8 cellular contexts compared by ENCODE assay signal in the genomic region with DNA sequence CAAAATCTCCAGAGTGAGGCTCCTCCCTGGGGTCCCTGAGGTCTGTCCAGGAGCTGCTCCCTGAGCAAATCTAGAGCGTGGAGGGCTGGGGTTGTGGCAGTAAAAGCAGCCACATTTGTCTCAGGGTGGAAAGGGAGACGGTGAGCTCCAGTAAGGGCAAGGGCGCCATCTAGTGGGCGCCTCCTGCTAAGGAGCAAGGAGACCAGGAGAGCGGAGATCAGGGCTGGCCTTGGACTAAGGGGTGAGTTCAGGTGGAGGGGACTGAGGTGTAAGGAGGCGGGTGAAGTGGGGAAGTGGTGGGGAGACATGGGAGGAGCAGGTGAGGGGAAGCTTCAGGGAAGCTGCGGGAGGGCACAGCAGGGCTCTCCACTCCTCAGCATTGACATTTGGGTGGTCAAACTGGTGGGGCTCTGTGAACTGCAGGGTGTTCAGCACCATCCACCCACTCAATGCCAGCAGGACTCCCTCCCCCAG. TPM values are rescaled to one million over a fixed set of nuclear protein-coding genes. Genes with fewer than 3 reads are reported as not detected.
DNase-seq lines count a peak whose midpoint lies in the region; ATAC-seq and TF ChIP-seq lines count a peak whose summit lies in the region.

No MANE protein-coding gene starts in this region.

- no peaks in the 10 kb centered on the region for H3K27me3 ChIP-seq in upper lobe of left lung

- WGBS in upper lobe of left lung, 2 donors, result 0 to 5% methylated on average over 7 of the region's 7 CpGs

- no peak for TF ChIP-seq POLR2A in upper lobe of left lung (IDR thresholded peaks at IDR 0.05)

- peak; percentile 90 to 94 for ATAC-seq in upper lobe of left lung (ENCODE audit: low FRiP score in 2 of 2)
- ATAC-seq in HG02973 (IDR thresholded peaks at IDR 0.05; ENCODE audit: unreplicated experiment), result no peak

- H3K4me1 ChIP-seq in upper lobe of left lung, result peaks cover 3 to 13% (median 8%) of the 10 kb centered on the region in 4 donors

- no peaks in the 10 kb centered on the region for H3K9me3 ChIP-seq in upper lobe of left lung

- H3K4me3 ChIP-seq in upper lobe of left lung, result no peak overlapping the region

- no peaks in the 10 kb centered on the region for H3K36me3 ChIP-seq in upper lobe of left lung

- peak; percentile 65 for DNase-seq in EL
- peak; percentile 67 for DNase-seq in M059J (ENCODE audit: low read depth)
- DNase-seq in SHP77 (lab: John Stamatoyannopoulos, UW), result peak; percentile 80 to 81
- peak; percentile 77 for DNase-seq in activated T-helper 9 cell treated with anti-CD3 and anti-CD28 coated beads, Interleukin-2, amount 50 U/mL, for 16 hours (ENCODE audit: low read depth)
- DNase-seq in germinal center (ENCODE audit: low spot score), result peak; percentile 76
- peak; percentile 63 for DNase-seq in pons (ENCODE audit: low spot score)
- peak in 1 of 2 donors; percentile 82 for DNase-seq in upper lobe of left lung

- TF ChIP-seq EP300 in upper lobe of left lung (IDR thresholded peaks at IDR 0.05), result no peak

- H3K27ac ChIP-seq in upper lobe of left lung, result no peak overlapping the region

- TF ChIP-seq CTCF in upper lobe of left lung (IDR thresholded peaks at IDR 0.05), result peak; percentile 84 to 92 (median 87)

RNA-seq across cellular contexts. Expression of a gene that starts 5.3 kb away (rescaled TPM):
- total RNA-seq in M059J (2014; rRNA removed; shearing (Covaris generic)), result not detected in 2 replicates
- 10 to 100 TPM in 4 of 6 donors, 1 to 10 TPM in 2; 2.3 to 22.4 (median 16.3) TPM for total RNA-seq in upper lobe of left lung

RNA-seq across cellular contexts. Expression of a gene that starts 56.2 kb away (rescaled TPM):
- total RNA-seq in M059J (2014; rRNA removed; shearing (Covaris generic)), result not detected in 2 replicates
- total RNA-seq in upper lobe of left lung, result 1 to 10 TPM; 1.7 to 8.6 (median 5.0) TPM
